21 cellular contexts compared by ENCODE assay signal in genomic region chr5:14505310-14506140, GRCh38.
A peak's percentile ranks its signal among the peaks of the same experiment; 100 is the strongest.
DNase-seq lines count a peak whose midpoint lies in the region; ATAC-seq and TF ChIP-seq lines count a peak whose summit lies in the region.
"Had no signal": no experiment of that assay in that cellular context is flagged by ENCODE, and none has a peak within 500 bp of the region (broad histone marks: within the 10 kb centered on the region; RNA-seq: fewer than 3 reads in every experiment).

No MANE protein-coding gene starts in this region.

- H3K4me1 ChIP-seq in GM23338 (ENCODE audit: insufficient read depth), result no peaks in the 10 kb centered on the region
- H3K4me1 ChIP-seq in adipocyte (ENCODE audit: control insufficient read depth, insufficient read depth, low read length), result peaks cover 9% of the 10 kb centered on the region
- no peaks in the 10 kb centered on the region for H3K4me1 ChIP-seq in iPS DF 6.9 (ENCODE audit: control insufficient read depth, insufficient read depth, low read length)
- H3K4me1 ChIP-seq: ascending aorta, esophagus muscularis mucosa had no signal

- peaks cover 8% of the 10 kb centered on the region; the same call in 1 of the 2 replicates for H3K36me3 ChIP-seq in GM23338 (ENCODE audit: insufficient read depth)
- H3K36me3 ChIP-seq in adipocyte (ENCODE audit: control insufficient read depth, insufficient read depth, low read length, severe bottlenecking), result peaks cover 82% of the 10 kb centered on the region
- peaks cover 8% of the 10 kb centered on the region for H3K36me3 ChIP-seq in iPS DF 6.9 (ENCODE audit: control insufficient read depth, insufficient read depth, low read length)

- H2AFZ ChIP-seq in GM23338, result no peak overlapping the region

- H3K9me2 ChIP-seq in GM23338 (ENCODE audit: insufficient read depth), result no peaks in the 10 kb centered on the region

- H3K27ac ChIP-seq in GM23338 (ENCODE audit: low read depth) (no peak overlapping the region), iPS DF 6.9 (ENCODE audit: low read length) (no peak overlapping the region)
- H3K27ac ChIP-seq: ascending aorta had no signal

- WGBS in iPS DF 6.9 (ENCODE audit: insufficient coverage, insufficient read length), result no CpG with 5 or more reads among the region's 23 CpGs

- H3K4me3 Mint-ChIP-seq in GM23338, result no peak overlapping the region
- no peak overlapping the region for H3K4me3 Mint-ChIP-seq in natural killer cell treated with Interleukin-12 subunit alpha and Interleukin-12 subunit beta and Interleukin-15 and Interleukin-18, amount 100 ng/mL, for 72 hours
- H3K4me3 Mint-ChIP-seq: dendritic cell treated with granulocyte-macrophage colony-stimulating factor and Interleukin-4, amounts not matched to agents 40 ng/mL and 50 ng/mL, for 4 days; mesothelial cell of epicardium had no signal

- no peak overlapping the region for H3K27ac Mint-ChIP-seq in GM23338
- H3K27ac Mint-ChIP-seq in natural killer cell treated with Interleukin-12 subunit alpha and Interleukin-12 subunit beta and Interleukin-15 and Interleukin-18, amount 100 ng/mL, for 72 hours, result no peak overlapping the region
- H3K27ac Mint-ChIP-seq: dendritic cell treated with granulocyte-macrophage colony-stimulating factor and Interleukin-4, amounts not matched to agents 40 ng/mL and 50 ng/mL, for 4 days; mesothelial cell of epicardium had no signal

- H3K4me3 ChIP-seq in AG09309 (ENCODE audit: control insufficient read depth, low read depth, low read length), result no peak overlapping the region
- H3K4me3 ChIP-seq in GM23338, result no peak overlapping the region
- no peak overlapping the region for H3K4me3 ChIP-seq in adipocyte (ENCODE audit: low read length)
- H3K4me3 ChIP-seq in iPS DF 6.9 (ENCODE audit: low read length), result no peak overlapping the region
- H3K4me3 ChIP-seq: ascending aorta, esophagus muscularis mucosa, heart right ventricle had no signal

- ATAC-seq in GM23338, result peak; percentile 72
- ATAC-seq in HG02884 (IDR thresholded peaks at IDR 0.05; ENCODE audit: unreplicated experiment), result no peak
- ATAC-seq in natural killer cell treated with Interleukin-12 subunit alpha and Interleukin-12 subunit beta and Interleukin-15 and Interleukin-18, amount 100 ng/mL, for 72 hours, result no peak
- ATAC-seq: Right ventricle myocardium inferior had no signal

- TF ChIP-seq CTCF in AG09309 (IDR thresholded peaks at IDR 0.05; ENCODE audit: control insufficient read depth, insufficient read depth, low read depth, low read length, missing control alignments) (peak; percentile 9), GM23338 (conservative IDR thresholded peaks at IDR 0.05; ENCODE audit: low read depth in 2 of 2) (peak; percentile 65 to 68)

- no peaks in the 10 kb centered on the region for H3K27me3 ChIP-seq in GM23338 (ENCODE audit: insufficient read depth)
- H3K27me3 ChIP-seq in adipocyte (replicated peaks; ENCODE audit: control insufficient read depth, insufficient read depth, low read length), result no peaks in the 10 kb centered on the region
- no peaks in the 10 kb centered on the region for H3K27me3 ChIP-seq in iPS DF 6.9 (ENCODE audit: control insufficient read depth, insufficient read depth, low read length)
- H3K27me3 ChIP-seq: ascending aorta, esophagus muscularis mucosa, heart right ventricle had no signal

- no peaks in the 10 kb centered on the region for H4K20me1 ChIP-seq in GM23338 (replicated peaks; ENCODE audit: insufficient read depth)

- H3F3A ChIP-seq in GM23338 (replicated peaks; ENCODE audit: low read depth), result no peaks in the 10 kb centered on the region

- H3K4me2 ChIP-seq in GM23338, result no peak overlapping the region

- H3K9me3 ChIP-seq in adipocyte (ENCODE audit: control insufficient read depth, low read length) (no peaks in the 10 kb centered on the region), iPS DF 6.9 (ENCODE audit: control insufficient read depth, insufficient read depth, low read length) (no peaks in the 10 kb centered on the region)
- H3K9me3 ChIP-seq: ascending aorta, esophagus muscularis mucosa, heart right ventricle had no signal

- H3K4me1 Mint-ChIP-seq in GM23338, result no peaks in the 10 kb centered on the region
- no peaks in the 10 kb centered on the region for H3K4me1 Mint-ChIP-seq in natural killer cell treated with Interleukin-12 subunit alpha and Interleukin-12 subunit beta and Interleukin-15 and Interleukin-18, amount 100 ng/mL, for 72 hours (ENCODE audit: low read depth in 2 of 2)
- H3K4me1 Mint-ChIP-seq: mesothelial cell of epicardium had no signal

- DNase-seq in AG09309 (ENCODE audit: low read depth), result no peak
- DNase-seq in GM23338 (ENCODE audit: low spot score), result peak; percentile 64
- no peak for DNase-seq in adipocyte (ENCODE audit: low read depth)
- peak; percentile 5 for DNase-seq in iPS DF 6.9 (ENCODE audit: low read depth, low spot score)
- no peak for DNase-seq in NCI-H2029 (lab: John Stamatoyannopoulos, UW)
- no peak for DNase-seq in activated CD4-positive, alpha-beta T cell treated with anti-CD3 and anti-CD28 coated beads, Interleukin-2, amount 50 U/mL, for 4 hours
- DNase-seq in natural killer cell treated with Interleukin-12 subunit alpha and Interleukin-12 subunit beta and Interleukin-15 and Interleukin-18, amount 100 ng/mL, for 72 hours (ENCODE audit: low spot score), result no peak
- DNase-seq: activated CD4-positive, alpha-beta T cell treated with anti-CD3 and anti-CD28 coated beads for 1 hour; activated gamma-delta T cell treated with Interleukin-2 at 50 U/mL for 16 hours; COR-L47; heart right ventricle; Karpas-422; kidney glomerular epithelial cell; NCI-H1417 treated with DMSO at 0.1 percent for 48 hours; retina had no signal

- H3K36me3 Mint-ChIP-seq in GM23338 (ENCODE audit: low read depth), result peaks cover 22% of the 10 kb centered on the region
- H3K36me3 Mint-ChIP-seq in natural killer cell treated with Interleukin-12 subunit alpha and Interleukin-12 subunit beta and Interleukin-15 and Interleukin-18, amount 100 ng/mL, for 72 hours, result no peaks in the 10 kb centered on the region

- peaks cover 20% of the 10 kb centered on the region for H3K27me3 Mint-ChIP-seq in GM23338 (ENCODE audit: insufficient read depth, low read depth, poor library complexity)
- no peaks in the 10 kb centered on the region for H3K27me3 Mint-ChIP-seq in natural killer cell treated with Interleukin-12 subunit alpha and Interleukin-12 subunit beta and Interleukin-15 and Interleukin-18, amount 100 ng/mL, for 72 hours
- H3K27me3 Mint-ChIP-seq: dendritic cell treated with granulocyte-macrophage colony-stimulating factor and Interleukin-4, amounts not matched to agents 40 ng/mL and 50 ng/mL, for 4 days had no signal

- no peaks in the 10 kb centered on the region for H3K79me2 ChIP-seq in GM23338 (replicated peaks; ENCODE audit: insufficient read depth)

- peak overlapping the region; percentile 18 for H3K9ac ChIP-seq in adipocyte (ENCODE audit: low read length)

- no peaks in the 10 kb centered on the region for H3K9me3 Mint-ChIP-seq in GM23338
- no peaks in the 10 kb centered on the region for H3K9me3 Mint-ChIP-seq in natural killer cell treated with Interleukin-12 subunit alpha and Interleukin-12 subunit beta and Interleukin-15 and Interleukin-18, amount 100 ng/mL, for 72 hours
- H3K9me3 Mint-ChIP-seq: dendritic cell treated with granulocyte-macrophage colony-stimulating factor and Interleukin-4, amounts not matched to agents 40 ng/mL and 50 ng/mL, for 4 days; mesothelial cell of epicardium had no signal

TF ChIP-seq in GM23338, 12 proteins besides CTCF, POLR2A, EP300 and RAD21 (continues in another document):
- no peak for TF ChIP-seq STAT1 (IDR thresholded peaks at IDR 0.05; ENCODE audit: unreplicated experiment)
- TF ChIP-seq ZNF114 (CRISPR knock-in tag; IDR thresholded peaks at IDR 0.05), result no peak

Comparison
In these comparisons a context has a peak if more than half of its experiments do, and no peak if none do; other contexts are left out.
1. DNase-seq: peak in GM23338 (single experiment) and iPS DF 6.9 (single experiment); none in AG09309 (single experiment), adipocyte (single experiment), NCI-H2029 (single experiment), activated CD4-positive, alpha-beta T cell treated with anti-CD3 and anti-CD28 coated beads, Interleukin-2, amount 50 U/mL, for 4 hours (0 of 2) and natural killer cell treated with Interleukin-12 subunit alpha and Interleukin-12 subunit beta and Interleukin-15 and Interleukin-18, amount 100 ng/mL, for 72 hours (single experiment).